Comparison of ENCODE assay signal across 27 cellular contexts in genomic region chr19:11763611-11764010, GRCh38.
"Had no signal": no experiment of that assay in that cellular context is flagged by ENCODE, and none has a peak within 500 bp of the region (broad histone marks: within the 10 kb centered on the region; RNA-seq: fewer than 3 reads in every experiment).

No MANE protein-coding gene starts in this region.

- H3K27ac ChIP-seq: ovary, parathyroid adenoma, psoas muscle, right lobe of liver, sigmoid colon, stomach, thoracic aorta, thyroid gland, tibial nerve, upper lobe of left lung, vagina had no signal

- ATAC-seq: naive thymus-derived CD8-positive, alpha-beta T cell; natural killer cell treated with Interleukin-12 subunit alpha and Interleukin-12 subunit beta and Interleukin-15 and Interleukin-18, amount 100 ng/mL, for 72 hours; psoas muscle; right cardiac atrium; right lobe of liver; stimulated activated effector memory CD8-positive, alpha-beta T cell treated with anti-CD3 and anti-CD28 coated beads, Interleukin-12 subunit alpha, Interleukin-12 subunit beta, amount 100 ng/mL, for 72 hours; stimulated activated naive B cell treated with anti-CD40 and anti-IgM and Interleukin-4, amounts not matched to agents 10 μg/mL and 1 μg/mL and 100 μg/mL, for 72 hours had no signal

- H3K9me3 ChIP-seq: ovary, right lobe of liver, sigmoid colon, thoracic aorta, thyroid gland, tibial nerve, upper lobe of left lung, vagina had no signal

- H2AFZ ChIP-seq: parathyroid adenoma had no signal

- H3K36me3 ChIP-seq: ovary, right lobe of liver, sigmoid colon, stomach, thoracic aorta, thyroid gland, tibial nerve, upper lobe of left lung, vagina had no signal

- H3K27me3 ChIP-seq: ovary, right lobe of liver, sigmoid colon, stomach, thyroid gland, tibial nerve, upper lobe of left lung, vagina had no signal

- H3K79me2 ChIP-seq: parathyroid adenoma had no signal

- DNase-seq: naive thymus-derived CD8-positive, alpha-beta T cell; nephron progenitor cell; occipital lobe; ovary; posterior cingulate gyrus; psoas muscle; right cardiac atrium; right lobe of liver; sigmoid colon; small intestine; stimulated activated CD4-positive, alpha-beta T cell treated with anti-CD3 and anti-CD28 coated beads, Interleukin-15, amount 100 ng/mL, for 24 hours; stimulated activated CD4-positive, alpha-beta T cell treated with anti-CD3 and anti-CD28 coated beads, Interleukin-2, amount 100 ng/mL, for 24 hours; stimulated activated CD4-positive, alpha-beta T cell treated with anti-CD3 and anti-CD28 coated beads, Interleukin-2, amount 100 ng/mL, for 48 hours; stimulated activated CD4-positive, alpha-beta T cell treated with anti-CD3 and anti-CD28 coated beads, Interleukin-4, amount 100 ng/mL, for 24 hours; stimulated activated naive B cell treated with anti-CD40 and anti-IgM and Interleukin-4, amounts not matched to agents 10 μg/mL and 1 μg/mL and 100 μg/mL, for 72 hours; stimulated activated naive CD4-positive, alpha-beta T cell treated with Interleukin-2 at 50 U/mL for 16 hours; stomach; thyroid gland; trophoblast cell; upper lobe of left lung had no signal

- H3K4me3 ChIP-seq: ovary, psoas muscle, right lobe of liver, sigmoid colon, stomach, thoracic aorta, thyroid gland, tibial nerve, upper lobe of left lung, vagina had no signal

- H3K9ac ChIP-seq: parathyroid adenoma had no signal

- FAIRE-seq: small intestine, urothelium cell line had no signal
